ENCODE assay signal across 9 cellular contexts in the genomic region with DNA sequence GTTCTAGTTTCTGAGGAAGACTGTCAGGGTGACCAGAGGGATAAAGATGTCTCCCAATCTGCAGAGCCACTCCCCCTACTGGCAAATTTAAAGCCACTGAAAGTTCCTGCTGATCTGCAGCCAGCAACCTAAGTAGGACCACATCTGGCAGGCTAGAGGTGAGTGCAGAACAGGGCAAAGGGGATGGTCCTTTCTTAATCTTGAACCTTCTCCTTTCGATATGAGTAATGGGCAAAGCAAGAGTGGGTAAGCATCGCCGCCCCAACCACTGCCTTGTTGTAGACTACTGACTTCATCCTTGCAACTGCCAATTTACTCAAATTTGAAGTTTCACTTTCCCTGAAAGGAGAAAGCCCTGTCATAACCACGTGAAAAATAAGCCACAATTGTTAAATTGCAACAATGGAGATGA. TPM values are rescaled to one million over a fixed set of nuclear protein-coding genes. Genes with fewer than 3 reads are reported as not detected.
A peak's percentile ranks its signal among the peaks of the same experiment; 100 is the strongest.
DNase-seq lines count a peak whose midpoint lies in the region; FAIRE-seq and TF ChIP-seq lines count a peak whose summit lies in the region.
"Had no signal": no experiment of that assay in that cellular context is flagged by ENCODE, and none has a peak within 500 bp of the region (broad histone marks: within the 10 kb centered on the region; RNA-seq: fewer than 3 reads in every experiment).

No MANE protein-coding gene starts in this region.

- no peak overlapping the region for H3K27ac Mint-ChIP-seq in activated naive CD4-positive, alpha-beta T cell treated with anti-CD3 and anti-CD28 coated beads for 36 hours
- H3K27ac Mint-ChIP-seq: B cell had no signal

- DNase-seq in NCI-H748 (lab: John Stamatoyannopoulos, UW; ENCODE audit: unreplicated experiment) = peak; percentile 32
- DNase-seq in NCI-H748 treated with DMSO at 0.1 percent for 48 hours (lab: John Stamatoyannopoulos, UW) = no peak
- peak; percentile 36 for DNase-seq in H54 (ENCODE audit: insufficient read length, low spot score)
- peak; percentile 30 to 55 for DNase-seq in Kasumi-1 (lab: John Stamatoyannopoulos, UW)
- peak; percentile 89 for DNase-seq in activated naive CD4-positive, alpha-beta T cell treated with anti-CD3 and anti-CD28 coated beads for 36 hours
- DNase-seq in stimulated activated CD8-positive, alpha-beta memory T cell treated with anti-CD3 and anti-CD28 coated beads, Interleukin-12 subunit alpha, Interleukin-12 subunit beta, amount 100 ng/mL, for 24 hours (ENCODE audit: extremely low read depth) = peak; percentile 26
- DNase-seq in NCI-H1417 treated with DMSO at 0.1 percent for 48 hours (lab: John Stamatoyannopoulos, UW) = no peak
- DNase-seq in COLO829 (ENCODE audit: low spot score) = no peak

- H3K36me3 Mint-ChIP-seq in activated naive CD4-positive, alpha-beta T cell treated with anti-CD3 and anti-CD28 coated beads for 36 hours (ENCODE audit: low read depth) = no peaks in the 10 kb centered on the region

- H3K27me3 Mint-ChIP-seq in activated naive CD4-positive, alpha-beta T cell treated with anti-CD3 and anti-CD28 coated beads for 36 hours (ENCODE audit: low read depth) = peaks cover 13% of the 10 kb centered on the region

- no peak overlapping the region for H3K4me3 Mint-ChIP-seq in activated naive CD4-positive, alpha-beta T cell treated with anti-CD3 and anti-CD28 coated beads for 36 hours
- H3K4me3 Mint-ChIP-seq: B cell had no signal

- H3K4me1 Mint-ChIP-seq in activated naive CD4-positive, alpha-beta T cell treated with anti-CD3 and anti-CD28 coated beads for 36 hours (ENCODE audit: low read depth) = peaks cover 12% of the 10 kb centered on the region

- no peaks in the 10 kb centered on the region for H3K9me3 Mint-ChIP-seq in activated naive CD4-positive, alpha-beta T cell treated with anti-CD3 and anti-CD28 coated beads for 36 hours

- no peak for TF ChIP-seq POLR2A in H54 (IDR thresholded peaks at IDR 0.05; ENCODE audit: low read depth, low read length)

- CTCF ChIA-PET in activated naive CD4-positive, alpha-beta T cell treated with anti-CD3 and anti-CD28 coated beads for 36 hours (lab: Charles Lee) = interaction anchor here (0.5 to 2.6 kb wide), 6 partner anchors 11 to 401 kb away, joined by 3 to 11 read pairs (median 4); no protein-coding TSS in a partner anchor

- intact Hi-C loops in activated naive CD4-positive, alpha-beta T cell treated with anti-CD3 and anti-CD28 coated beads for 36 hours (cut with micrococcal nuclease) = loop anchor here (1.0 to 2.0 kb wide), 7 partner anchors 46 to 506 kb away; partner anchors contain the start of gene AKIP1

- FAIRE-seq in H54 (lab: Jason Lieb, UNC) = no peak

RNA-seq across cellular contexts. Expression of gene SCUBE2, which starts 30.7 kb away (rescaled TPM):
- under 1 TPM; 0.17 to 0.31 TPM for total RNA-seq in activated naive CD4-positive, alpha-beta T cell treated with anti-CD3 and anti-CD28 coated beads for 36 hours
- total RNA-seq: B cell had no signal

RNA-seq across cellular contexts. Expression of gene NRIP3, which starts 56.9 kb away (rescaled TPM):
- total RNA-seq in activated naive CD4-positive, alpha-beta T cell treated with anti-CD3 and anti-CD28 coated beads for 36 hours = 1 to 10 TPM; 3.0 to 3.5 TPM

Comparison
In these comparisons a context has a peak if more than half of its experiments do, and no peak if none do; other contexts are left out.
1. DNase-seq: peak in NCI-H748 (single experiment), H54 (single experiment), Kasumi-1 (2 of 2), activated naive CD4-positive, alpha-beta T cell treated with anti-CD3 and anti-CD28 coated beads for 36 hours (single experiment) and stimulated activated CD8-positive, alpha-beta memory T cell treated with anti-CD3 and anti-CD28 coated beads, Interleukin-12 subunit alpha, Interleukin-12 subunit beta, amount 100 ng/mL, for 24 hours (single experiment); none in NCI-H748 treated with DMSO at 0.1 percent for 48 hours (single experiment), NCI-H1417 treated with DMSO at 0.1 percent for 48 hours (single experiment) and COLO829 (single experiment).